Comparison of ENCODE assay signal across 21 cellular contexts in genomic region chr2:230158468-230158867, GRCh38.
"Had no signal": no experiment of that assay in that cellular context is flagged by ENCODE, and none has a peak within 500 bp of the region (broad histone marks: within the 10 kb centered on the region; RNA-seq: fewer than 3 reads in every experiment).

No MANE protein-coding gene starts in this region.

- H3K27ac ChIP-seq: breast epithelium, colonic mucosa, dorsolateral prefrontal cortex, esophagus muscularis mucosa, gastroesophageal sphincter, heart left ventricle, parathyroid adenoma, tibial artery had no signal

- DNase-seq: activated CD4-positive, alpha-beta T cell treated with anti-CD3 and anti-CD28 coated beads for 4 hours; activated CD8-positive, alpha-beta memory T cell treated with anti-CD3 and anti-CD28 coated beads, Interleukin-2, amount 50 U/mL, for 4 hours; activated naive CD4-positive, alpha-beta T cell; activated T-cell treated with anti-CD3 and anti-CD28 coated beads, Interleukin-2, amount 50 U/mL, for 4 hours; amniotic stem cell; colonic mucosa; dorsolateral prefrontal cortex; effector memory CD8-positive, alpha-beta T cell; heart left ventricle; right cardiac atrium; SK-N-SH; stimulated activated CD4-positive, alpha-beta T cell treated with anti-CD3 and anti-CD28 coated beads, Interleukin-2, amount 100 ng/mL, for 48 hours; tibial artery had no signal

- H3K27me3 ChIP-seq: breast epithelium, colonic mucosa, dorsolateral prefrontal cortex, esophagus muscularis mucosa, gastroesophageal sphincter, heart left ventricle, tibial artery had no signal

- H3K9me3 ChIP-seq: breast epithelium, colonic mucosa, esophagus muscularis mucosa, gastroesophageal sphincter, heart left ventricle, SK-N-SH, tibial artery had no signal

- H3K4me2 ChIP-seq: SK-N-SH had no signal

- H3K4me3 ChIP-seq: breast epithelium, colonic mucosa, dorsolateral prefrontal cortex, esophagus muscularis mucosa, gastroesophageal sphincter, heart left ventricle, tibial artery had no signal

- FAIRE-seq: endothelial cell of umbilical vein, islet of Langerhans, TTC549 had no signal

- H3K4me1 ChIP-seq: breast epithelium, colonic mucosa, gastroesophageal sphincter, tibial artery had no signal

- ATAC-seq: activated T-cell treated with anti-CD3 and anti-CD28 coated beads, Interleukin-2, amount 50 U/mL, for 4 hours; effector memory CD8-positive, alpha-beta T cell; gastroesophageal sphincter; heart left ventricle; right cardiac atrium; WTC11 had no signal
